Comparison of ENCODE assay signal across 2 cellular contexts in the genomic region with DNA sequence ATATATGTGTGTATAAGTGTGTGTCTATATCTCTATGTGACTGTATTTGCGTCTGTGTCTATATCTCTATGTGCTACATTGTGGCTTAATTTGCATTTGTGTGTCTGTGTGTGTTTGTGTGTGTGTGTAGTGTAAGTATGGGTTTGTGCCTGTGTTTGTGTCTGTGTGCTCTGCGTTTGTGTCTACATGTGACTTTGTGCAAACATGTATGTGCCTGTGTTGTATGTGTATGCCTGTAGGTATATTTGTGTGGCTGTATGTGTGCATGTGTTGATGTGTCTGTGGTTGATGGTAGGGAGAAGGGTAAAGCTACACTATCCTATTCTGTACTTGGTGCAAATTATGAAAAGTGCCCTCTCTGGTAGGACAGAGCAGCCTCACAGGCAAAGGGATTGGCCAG.
TF ChIP-seq lines count a peak whose summit lies in the region.

No MANE protein-coding gene starts in this region.

TF ChIP-seq in IMR-90, 13 proteins besides CTCF, POLR2A, EP300 and RAD21:
- TF ChIP-seq BHLHE40 (IDR thresholded peaks at IDR 0.05; ENCODE audit: low read depth, low read length) = no peak
- TF ChIP-seq MAZ (IDR thresholded peaks at IDR 0.05; ENCODE audit: borderline replicate concordance, low read depth, low read length) = no peak
- TF ChIP-seq NFE2L2 (IDR thresholded peaks at IDR 0.05; ENCODE audit: low read depth, low read length) = no peak
- TF ChIP-seq, protein P1, sequence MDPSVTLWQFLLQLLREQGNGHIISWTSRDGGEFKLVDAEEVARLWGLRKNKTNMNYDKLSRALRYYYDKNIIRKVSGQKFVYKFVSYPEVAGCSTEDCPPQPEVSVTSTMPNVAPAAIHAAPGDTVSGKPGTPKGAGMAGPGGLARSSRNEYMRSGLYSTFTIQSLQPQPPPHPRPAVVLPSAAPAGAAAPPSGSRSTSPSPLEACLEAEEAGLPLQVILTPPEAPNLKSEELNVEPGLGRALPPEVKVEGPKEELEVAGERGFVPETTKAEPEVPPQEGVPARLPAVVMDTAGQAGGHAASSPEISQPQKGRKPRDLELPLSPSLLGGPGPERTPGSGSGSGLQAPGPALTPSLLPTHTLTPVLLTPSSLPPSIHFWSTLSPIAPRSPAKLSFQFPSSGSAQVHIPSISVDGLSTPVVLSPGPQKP (IDR thresholded peaks at IDR 0.05; ENCODE audit: borderline replicate concordance, low read depth, low read length) = no peak
- TF ChIP-seq SMC3 (IDR thresholded peaks at IDR 0.05; ENCODE audit: low read depth, low read length) = no peak
- TF ChIP-seq RCOR1 (IDR thresholded peaks at IDR 0.05; ENCODE audit: insufficient replicate concordance, low read length) = no peak
- TF ChIP-seq MXI1 (IDR thresholded peaks at IDR 0.05; ENCODE audit: borderline replicate concordance, low read depth, low read length) = no peak
- TF ChIP-seq MAFK (IDR thresholded peaks at IDR 0.05; ENCODE audit: low read depth, low read length) = no peak
- no peak for TF ChIP-seq RFX5 (IDR thresholded peaks at IDR 0.05; ENCODE audit: low read depth, low read length)
- TF ChIP-seq, protein P2, sequence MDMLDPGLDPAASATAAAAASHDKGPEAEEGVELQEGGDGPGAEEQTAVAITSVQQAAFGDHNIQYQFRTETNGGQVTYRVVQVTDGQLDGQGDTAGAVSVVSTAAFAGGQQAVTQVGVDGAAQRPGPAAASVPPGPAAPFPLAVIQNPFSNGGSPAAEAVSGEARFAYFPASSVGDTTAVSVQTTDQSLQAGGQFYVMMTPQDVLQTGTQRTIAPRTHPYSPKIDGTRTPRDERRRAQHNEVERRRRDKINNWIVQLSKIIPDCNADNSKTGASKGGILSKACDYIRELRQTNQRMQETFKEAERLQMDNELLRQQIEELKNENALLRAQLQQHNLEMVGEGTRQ (IDR thresholded peaks at IDR 0.05; ENCODE audit: low read depth, low read length) = no peak
- TF ChIP-seq FOS (IDR thresholded peaks at IDR 0.05; ENCODE audit: low read depth, low read length) = no peak
- no peak for TF ChIP-seq CHD1 (IDR thresholded peaks at IDR 0.05; ENCODE audit: low read depth, low read length)
- no peak for TF ChIP-seq CEBPB (IDR thresholded peaks at IDR 0.05; ENCODE audit: low read depth, low read length)
TF ChIP-seq in IMR-90: peak in this region for 0.

TF ChIP-seq in H1, 55 proteins besides CTCF, POLR2A, EP300 and RAD21:
- TF ChIP-seq KDM4A (IDR thresholded peaks at IDR 0.05; ENCODE audit: low read depth, low read length, severe bottlenecking) (no peak), PHF8 (conservative IDR thresholded peaks at IDR 0.05; ENCODE audit: low read depth, low read length) (no peak), CBX8 (IDR thresholded peaks at IDR 0.05; ENCODE audit: borderline replicate concordance, low read depth, low read length) (no peak), CBX5 (IDR thresholded peaks at IDR 0.05; ENCODE audit: low read depth, low read length) (no peak), ATF3 (IDR thresholded peaks at IDR 0.05; ENCODE audit: insufficient read depth, low read depth, low read length) (no peak), TEAD4 (IDR thresholded peaks at IDR 0.05; ENCODE audit: low read depth, low read length) (no peak), CHD7 (IDR thresholded peaks at IDR 0.05; ENCODE audit: insufficient replicate concordance, low read length) (no peak), POU5F1 (IDR thresholded peaks at IDR 0.05; ENCODE audit: low read depth, low read length) (no peak)
